Comparison of ENCODE assay signal across 10 cellular contexts in genomic region chr6:132764370-132764769, GRCh38. TPM values are rescaled to one million over a fixed set of nuclear protein-coding genes. Genes with fewer than 3 reads are reported as not detected.
DNase-seq lines count a peak whose midpoint lies in the region; ATAC-seq, FAIRE-seq and TF ChIP-seq lines count a peak whose summit lies in the region.
"Had no signal": no experiment of that assay in that cellular context is flagged by ENCODE, and none has a peak within 500 bp of the region (broad histone marks: within the 10 kb centered on the region; RNA-seq: fewer than 3 reads in every experiment).

No MANE protein-coding gene starts in this region.

- no peaks in the 10 kb centered on the region for H3K27me3 ChIP-seq in right atrium auricular region

- H3K27me3 Mint-ChIP-seq in type B pancreatic cell = no peaks in the 10 kb centered on the region

- no peak overlapping the region for H3K9ac ChIP-seq in kidney (ENCODE audit: low read length in 2 of 2)

- H3K4me3 ChIP-seq in right atrium auricular region = no peak overlapping the region
- H3K4me3 ChIP-seq in astrocyte of the cerebellum (ENCODE audit: low read depth, low read length) = no peak overlapping the region
- H3K4me3 ChIP-seq in kidney (ENCODE audit: low read length in 2 of 2) = no peak overlapping the region

- H3K4me3 Mint-ChIP-seq in type B pancreatic cell = peak overlapping the region; percentile 4

- H3K4me1 ChIP-seq in right atrium auricular region (no peaks in the 10 kb centered on the region), kidney (ENCODE audit: control insufficient read depth in 1 of 2, insufficient read depth in 1 of 2, low read depth in 1 of 2, low read length in 2 of 2) (peaks cover 8 to 9% of the 10 kb centered on the region in 2 donors)

- TF ChIP-seq CTCF in right atrium auricular region (IDR thresholded peaks at IDR 0.05) (no peak), astrocyte of the cerebellum (IDR thresholded peaks at IDR 0.05; ENCODE audit: low read depth, low read length, missing control alignments) (no peak), kidney (IDR thresholded peaks at IDR 0.05; ENCODE audit: borderline replicate concordance, extremely low read depth, insufficient read depth) (no peak), type B pancreatic cell (conservative IDR thresholded peaks at IDR 0.05) (no peak)

- no peaks in the 10 kb centered on the region for H3K36me3 Mint-ChIP-seq in type B pancreatic cell

- peaks cover 6% of the 10 kb centered on the region for H3K4me1 Mint-ChIP-seq in type B pancreatic cell (ENCODE audit: unreplicated experiment)

- ATAC-seq in Right ventricle myocardium superior (ENCODE audit: poor library complexity) = peak; percentile 64

- no peaks in the 10 kb centered on the region for H3K9me3 Mint-ChIP-seq in type B pancreatic cell

- H3K27ac Mint-ChIP-seq in type B pancreatic cell = no peak overlapping the region

- intact Hi-C loops in Right ventricle myocardium superior (cut with DNase I) (no loop called here), kidney (cut with DNase I) (no loop called here)

- FAIRE-seq in kidney (lab: Jason Lieb, UNC) = no peak

- in situ Hi-C loops in astrocyte of the cerebellum (cut with HindIII; ENCODE audit: low sequenced_read_pairs) = no loop called here

- no peak overlapping the region for H3K27ac ChIP-seq in right atrium auricular region
- H3K27ac ChIP-seq in kidney (ENCODE audit: low read depth in 2 of 2, low read length in 2 of 2) = no peak overlapping the region

- DNase-seq in Right ventricle myocardium superior (no peak), right atrium auricular region (ENCODE audit: low spot score) (no peak), astrocyte of the cerebellum (ENCODE audit: low read depth) (peak; percentile 65), kidney (peak; percentile 70), type B pancreatic cell (ENCODE audit: extremely low spot score, unreplicated experiment) (no peak), NCI-H1694 (lab: John Stamatoyannopoulos, UW) (no peak), NCI-H2081 treated with DMSO at 0.1 percent for 48 hours (lab: John Stamatoyannopoulos, UW) (no peak), NCI-H748 treated with DMSO at 0.1 percent for 48 hours (lab: John Stamatoyannopoulos, UW) (no peak)
- DNase-seq: DMS79, NCI-H1105 had no signal

- no peaks in the 10 kb centered on the region for H3K36me3 ChIP-seq in right atrium auricular region
- no peaks in the 10 kb centered on the region for H3K36me3 ChIP-seq in kidney (ENCODE audit: control insufficient read depth in 1 of 2, insufficient read depth in 2 of 2, low read length in 2 of 2)

- H3K9me3 ChIP-seq in right atrium auricular region = no peaks in the 10 kb centered on the region
- no peaks in the 10 kb centered on the region for H3K9me3 ChIP-seq in kidney (ENCODE audit: control insufficient read depth in 1 of 2, low read length in 2 of 2)

RNA-seq across cellular contexts. Expression of gene VNN2, which starts 6.7 kb away (rescaled TPM):
- total RNA-seq in Right ventricle myocardium superior (1.9 TPM), right atrium auricular region (1 to 10 TPM; 3.8 to 5.8 TPM), kidney (6.7 TPM), type B pancreatic cell (ENCODE audit: low replicate concordance) (0.36 and 0.39 TPM in 2 replicates)
- polyA plus RNA-seq in kidney (ENCODE audit: insufficient read depth, low read depth, low replicate concordance) = 1.7 TPM

RNA-seq across cellular contexts. Expression of gene SLC18B1, which starts 34.1 kb away (rescaled TPM):
- 3.7 TPM for total RNA-seq in Right ventricle myocardium superior
- total RNA-seq in right atrium auricular region = 1 to 10 TPM; 3.2 to 3.9 TPM
- total RNA-seq in kidney = 17.2 TPM
- polyA plus RNA-seq in kidney (ENCODE audit: insufficient read depth, low read depth, low replicate concordance) = 16.9 TPM
- 17.6 and 19.3 TPM in 2 replicates for total RNA-seq in type B pancreatic cell (ENCODE audit: low replicate concordance)

RNA-seq across cellular contexts. Expression of gene RPS12, which starts 50.0 kb away (rescaled TPM):
- total RNA-seq in Right ventricle myocardium superior = 465 TPM
- total RNA-seq in right atrium auricular region = 1,000 to 10,000 TPM in 1 of 2 donors, 100 to 1,000 TPM in 1; 609 to 1,510 TPM
- total RNA-seq in kidney = 919 TPM
- 1,813 TPM for polyA plus RNA-seq in kidney (ENCODE audit: insufficient read depth, low read depth, low replicate concordance)
- total RNA-seq in type B pancreatic cell (ENCODE audit: low replicate concordance) = 1,352 and 1,365 TPM in 2 replicates

RNA-seq across cellular contexts. Expression of gene VNN1, which starts 50.5 kb away (rescaled TPM):
- total RNA-seq in Right ventricle myocardium superior = 1.7 TPM
- total RNA-seq in right atrium auricular region = 1 to 10 TPM in 1 of 2 donors, under 1 TPM in 1; 0.19 to 1.1 TPM
- total RNA-seq in kidney = 7.5 TPM
- polyA plus RNA-seq in kidney (ENCODE audit: insufficient read depth, low read depth, low replicate concordance) = 13.8 TPM
- 1.1 and 1.3 TPM in 2 replicates for total RNA-seq in type B pancreatic cell (ENCODE audit: low replicate concordance)

Comparison
In these comparisons a context has a peak if more than half of its experiments do, and no peak if none do; other contexts are left out.
1. DNase-seq: peak in astrocyte of the cerebellum (single experiment) and kidney (single experiment); none in Right ventricle myocardium superior (single experiment), right atrium auricular region (single experiment), type B pancreatic cell (single experiment), NCI-H1694 (single experiment), NCI-H2081 treated with DMSO at 0.1 percent for 48 hours (single experiment) and NCI-H748 treated with DMSO at 0.1 percent for 48 hours (single experiment).